ENCODE assay signal across 1 cellular context in the genomic region with DNA sequence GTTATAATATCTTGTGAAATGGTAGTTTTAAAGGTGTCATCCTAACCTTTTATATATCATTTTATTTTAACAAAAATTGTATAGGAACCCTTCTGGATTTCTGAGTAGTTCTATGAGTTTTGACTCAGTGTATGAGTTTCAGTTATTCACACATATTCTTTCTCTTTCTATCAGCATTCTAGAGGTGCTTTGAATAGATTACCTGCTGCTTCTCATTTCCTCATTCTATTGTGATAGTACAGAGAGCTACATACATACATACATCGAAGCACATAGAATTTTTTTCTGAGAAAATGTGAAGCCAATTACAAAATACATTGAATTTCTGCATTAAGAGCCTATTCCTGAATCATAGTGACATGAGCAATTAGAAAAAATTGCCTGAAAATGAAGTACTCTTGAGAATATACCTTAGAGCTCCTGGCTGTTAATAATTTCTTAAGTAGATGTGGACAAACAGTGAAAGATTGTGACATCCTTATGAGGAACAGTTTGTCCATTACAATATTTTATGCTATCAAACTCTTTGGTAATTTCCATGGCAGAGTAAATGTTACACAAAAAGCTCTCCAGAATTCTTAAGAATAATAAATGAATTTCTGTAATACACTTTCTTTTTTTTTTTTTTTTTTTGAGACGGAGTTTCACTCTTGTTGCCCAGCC.
TF ChIP-seq lines count a peak whose summit lies in the region.

No MANE protein-coding gene starts in this region.

TF ChIP-seq in WTC11, 78 proteins besides CTCF, POLR2A, EP300 and RAD21 (continued from another document):
- TF ChIP-seq, protein P1, sequence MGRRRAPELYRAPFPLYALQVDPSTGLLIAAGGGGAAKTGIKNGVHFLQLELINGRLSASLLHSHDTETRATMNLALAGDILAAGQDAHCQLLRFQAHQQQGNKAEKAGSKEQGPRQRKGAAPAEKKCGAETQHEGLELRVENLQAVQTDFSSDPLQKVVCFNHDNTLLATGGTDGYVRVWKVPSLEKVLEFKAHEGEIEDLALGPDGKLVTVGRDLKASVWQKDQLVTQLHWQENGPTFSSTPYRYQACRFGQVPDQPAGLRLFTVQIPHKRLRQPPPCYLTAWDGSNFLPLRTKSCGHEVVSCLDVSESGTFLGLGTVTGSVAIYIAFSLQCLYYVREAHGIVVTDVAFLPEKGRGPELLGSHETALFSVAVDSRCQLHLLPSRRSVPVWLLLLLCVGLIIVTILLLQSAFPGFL (CRISPR knock-in tag; IDR thresholded peaks at IDR 0.05; ENCODE audit: borderline replicate concordance): no peak
- TF ChIP-seq, protein P2, sequence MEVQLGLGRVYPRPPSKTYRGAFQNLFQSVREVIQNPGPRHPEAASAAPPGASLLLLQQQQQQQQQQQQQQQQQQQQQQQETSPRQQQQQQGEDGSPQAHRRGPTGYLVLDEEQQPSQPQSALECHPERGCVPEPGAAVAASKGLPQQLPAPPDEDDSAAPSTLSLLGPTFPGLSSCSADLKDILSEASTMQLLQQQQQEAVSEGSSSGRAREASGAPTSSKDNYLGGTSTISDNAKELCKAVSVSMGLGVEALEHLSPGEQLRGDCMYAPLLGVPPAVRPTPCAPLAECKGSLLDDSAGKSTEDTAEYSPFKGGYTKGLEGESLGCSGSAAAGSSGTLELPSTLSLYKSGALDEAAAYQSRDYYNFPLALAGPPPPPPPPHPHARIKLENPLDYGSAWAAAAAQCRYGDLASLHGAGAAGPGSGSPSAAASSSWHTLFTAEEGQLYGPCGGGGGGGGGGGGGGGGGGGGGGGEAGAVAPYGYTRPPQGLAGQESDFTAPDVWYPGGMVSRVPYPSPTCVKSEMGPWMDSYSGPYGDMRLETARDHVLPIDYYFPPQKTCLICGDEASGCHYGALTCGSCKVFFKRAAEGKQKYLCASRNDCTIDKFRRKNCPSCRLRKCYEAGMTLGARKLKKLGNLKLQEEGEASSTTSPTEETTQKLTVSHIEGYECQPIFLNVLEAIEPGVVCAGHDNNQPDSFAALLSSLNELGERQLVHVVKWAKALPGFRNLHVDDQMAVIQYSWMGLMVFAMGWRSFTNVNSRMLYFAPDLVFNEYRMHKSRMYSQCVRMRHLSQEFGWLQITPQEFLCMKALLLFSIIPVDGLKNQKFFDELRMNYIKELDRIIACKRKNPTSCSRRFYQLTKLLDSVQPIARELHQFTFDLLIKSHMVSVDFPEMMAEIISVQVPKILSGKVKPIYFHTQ (CRISPR knock-in tag; IDR thresholded peaks at IDR 0.05): no peak
TF ChIP-seq in WTC11: peak in this region for 0.
